In genomic region chr6:112231609-112232060, GRCh38 we compare ENCODE assay signal across 10 cellular contexts. TPM values are rescaled to one million over a fixed set of nuclear protein-coding genes. Genes with fewer than 3 reads are reported as not detected.
DNase-seq lines count a peak whose midpoint lies in the region; ATAC-seq and TF ChIP-seq lines count a peak whose summit lies in the region.
"Had no signal": no experiment of that assay in that cellular context is flagged by ENCODE, and none has a peak within 500 bp of the region (broad histone marks: within the 10 kb centered on the region; RNA-seq: fewer than 3 reads in every experiment).

No MANE protein-coding gene starts in this region.

- H3K9ac ChIP-seq in skeletal muscle tissue (ENCODE audit: low read depth in 1 of 3, low read length in 3 of 3), result no peak overlapping the region

- ATAC-seq in left lobe of liver (no peak), HG02884 (IDR thresholded peaks at IDR 0.05; ENCODE audit: unreplicated experiment) (no peak)
- ATAC-seq in activated CD4-positive, CD25-positive, alpha-beta regulatory T cell treated with anti-CD3 and anti-CD28 coated beads, Interleukin-2, amount 50 U/mL, for 24 hours, result no peak
- ATAC-seq: body of pancreas; stimulated activated naive B cell treated with anti-CD40 and anti-IgM and Interleukin-4, amounts not matched to agents 10 μg/mL and 1 μg/mL and 100 μg/mL, for 72 hours had no signal

- H3K36me3 ChIP-seq in HEK293 (ENCODE audit: control insufficient read depth in 2 of 2, insufficient read depth in 1 of 2, low read length in 2 of 2) (no peaks in the 10 kb centered on the region), skeletal muscle tissue (ENCODE audit: control insufficient read depth in 3 of 3, insufficient read depth in 3 of 3, low read length in 3 of 3) (no peaks in the 10 kb centered on the region)

- H3K27ac Mint-ChIP-seq in activated T-helper 2 cell treated with anti-CD3 and anti-CD28 coated beads, Interferon-gamma antibody, Interleukin-2, Interleukin-4, amounts not matched to agents 10 μg/mL and 5 μg/mL and 100 μg/mL, durations not matched to agents 14 hours and 24 hours and 36 hours, result no peak overlapping the region
- H3K27ac Mint-ChIP-seq: stimulated activated naive B cell treated with anti-CD40 and anti-IgM and Interleukin-4, amounts not matched to agents 10 μg/mL and 1 μg/mL and 100 μg/mL, for 72 hours had no signal

- H3K4me3 Mint-ChIP-seq in activated T-helper 2 cell treated with anti-CD3 and anti-CD28 coated beads, Interferon-gamma antibody, Interleukin-2, Interleukin-4, amounts not matched to agents 10 μg/mL and 5 μg/mL and 100 μg/mL, durations not matched to agents 14 hours and 24 hours and 36 hours (ENCODE audit: low read depth), result no peak overlapping the region
- H3K4me3 Mint-ChIP-seq: stimulated activated naive B cell treated with anti-CD40 and anti-IgM and Interleukin-4, amounts not matched to agents 10 μg/mL and 1 μg/mL and 100 μg/mL, for 72 hours had no signal

- intact Hi-C loops in activated T-helper 2 cell treated with anti-CD3 and anti-CD28 coated beads, Interferon-gamma antibody, Interleukin-2, Interleukin-4, amounts not matched to agents 10 μg/mL and 5 μg/mL and 100 μg/mL, durations not matched to agents 14 hours and 24 hours and 36 hours (cut with micrococcal nuclease), result no loop called here

- DNase-seq in NCI-H524 treated with DMSO at 0.1 percent for 48 hours (lab: John Stamatoyannopoulos, UW) (peak; percentile 76), fibroblast of mammary gland (ENCODE audit: low read depth) (peak; percentile 85), left lobe of liver (ENCODE audit: low spot score) (no peak)
- DNase-seq in activated T-helper 2 cell treated with anti-CD3 and anti-CD28 coated beads, Interferon-gamma antibody, Interleukin-2, Interleukin-4, amounts not matched to agents 10 μg/mL and 5 μg/mL and 100 μg/mL, durations not matched to agents 14 hours and 24 hours and 36 hours (ENCODE audit: low spot score), result no peak
- DNase-seq: body of pancreas; stimulated activated naive B cell treated with anti-CD40 and anti-IgM and Interleukin-4, amounts not matched to agents 10 μg/mL and 1 μg/mL and 100 μg/mL, for 72 hours had no signal

- H3K27me3 ChIP-seq in skeletal muscle tissue (ENCODE audit: control insufficient read depth in 3 of 3, insufficient read depth in 3 of 3, low read length in 3 of 3), result no peaks in the 10 kb centered on the region
- H3K27me3 ChIP-seq: body of pancreas had no signal

- peaks cover 55% of the 10 kb centered on the region for H3K27me3 Mint-ChIP-seq in activated T-helper 2 cell treated with anti-CD3 and anti-CD28 coated beads, Interferon-gamma antibody, Interleukin-2, Interleukin-4, amounts not matched to agents 10 μg/mL and 5 μg/mL and 100 μg/mL, durations not matched to agents 14 hours and 24 hours and 36 hours (ENCODE audit: low read depth)

- peak overlapping the region; percentile 65 for H3K27ac ChIP-seq in HEK293 (ENCODE audit: extremely low read depth, low read depth, low read length)
- peak overlapping the region; percentile 26 for H3K27ac ChIP-seq in skeletal muscle tissue (ENCODE audit: low read depth, low read length)
- H3K27ac ChIP-seq: body of pancreas had no signal

- TF ChIP-seq CTCF in HEK293 (tag by site-specific recombination; IDR thresholded peaks at IDR 0.05) (no peak), fibroblast of mammary gland (conservative IDR thresholded peaks at IDR 0.05; ENCODE audit: control insufficient read depth, insufficient read depth, low read depth, low read length) (no peak)

- H3K9me3 ChIP-seq in HEK293 (ENCODE audit: control insufficient read depth, insufficient read depth, low read depth, low read length) (no peaks in the 10 kb centered on the region), skeletal muscle tissue (ENCODE audit: control insufficient read depth in 3 of 3, low read length in 3 of 3) (no peaks in the 10 kb centered on the region)
- H3K9me3 ChIP-seq: body of pancreas had no signal

- H3K4me3 ChIP-seq in HEK293 (ENCODE audit: low read depth, low read length) (no peak overlapping the region), fibroblast of mammary gland (ENCODE audit: control insufficient read depth, low read depth, low read length) (no peak overlapping the region), skeletal muscle tissue (ENCODE audit: low read length in 3 of 3) (no peak overlapping the region)
- H3K4me3 ChIP-seq: body of pancreas had no signal

- CTCF ChIA-PET in HEK293 (lab: Yijun Ruan, JAX), result interaction anchor here (0.8 kb wide), 1 partner anchor 38 kb away, joined by 3 read pairs; no protein-coding TSS in a partner anchor

- peaks cover 38% of the 10 kb centered on the region for H3K4me1 ChIP-seq in HEK293 (ENCODE audit: control insufficient read depth, insufficient read depth, low read length)
- peaks cover 0 to 16% (median 8%) of the 10 kb centered on the region in 3 donors for H3K4me1 ChIP-seq in skeletal muscle tissue (ENCODE audit: control insufficient read depth in 3 of 3, insufficient read depth in 3 of 3, low read length in 3 of 3)

- no peaks in the 10 kb centered on the region for H3K9me3 Mint-ChIP-seq in activated T-helper 2 cell treated with anti-CD3 and anti-CD28 coated beads, Interferon-gamma antibody, Interleukin-2, Interleukin-4, amounts not matched to agents 10 μg/mL and 5 μg/mL and 100 μg/mL, durations not matched to agents 14 hours and 24 hours and 36 hours
- H3K9me3 Mint-ChIP-seq: stimulated activated naive B cell treated with anti-CD40 and anti-IgM and Interleukin-4, amounts not matched to agents 10 μg/mL and 1 μg/mL and 100 μg/mL, for 72 hours had no signal

- no peaks in the 10 kb centered on the region for H3K36me3 Mint-ChIP-seq in activated T-helper 2 cell treated with anti-CD3 and anti-CD28 coated beads, Interferon-gamma antibody, Interleukin-2, Interleukin-4, amounts not matched to agents 10 μg/mL and 5 μg/mL and 100 μg/mL, durations not matched to agents 14 hours and 24 hours and 36 hours (ENCODE audit: low read depth)
- H3K36me3 Mint-ChIP-seq: stimulated activated naive B cell treated with anti-CD40 and anti-IgM and Interleukin-4, amounts not matched to agents 10 μg/mL and 1 μg/mL and 100 μg/mL, for 72 hours had no signal

- POLR2A ChIA-PET in HEK293 (lab: Yijun Ruan, JAX), result interaction anchor here (3.5 to 4.8 kb wide), 2 partner anchors 14 to 22 kb away, joined by 22 to 32 read pairs; partner anchors contain the start of gene LAMA4

- peaks cover 18% of the 10 kb centered on the region for H3K4me1 Mint-ChIP-seq in activated T-helper 2 cell treated with anti-CD3 and anti-CD28 coated beads, Interferon-gamma antibody, Interleukin-2, Interleukin-4, amounts not matched to agents 10 μg/mL and 5 μg/mL and 100 μg/mL, durations not matched to agents 14 hours and 24 hours and 36 hours (ENCODE audit: low read depth)
- H3K4me1 Mint-ChIP-seq: stimulated activated naive B cell treated with anti-CD40 and anti-IgM and Interleukin-4, amounts not matched to agents 10 μg/mL and 1 μg/mL and 100 μg/mL, for 72 hours had no signal

TF ChIP-seq in HEK293, 187 proteins besides CTCF, POLR2A, EP300 and RAD21 (continues in another document):
- TF ChIP-seq ZNF76 (tag by site-specific recombination; IDR thresholded peaks at IDR 0.05; ENCODE audit: borderline replicate concordance, low read depth), result peak; percentile 67; the same call in 1 of the 2 replicates
- peak; percentile 73 for TF ChIP-seq ZNF2 (tag by site-specific recombination; IDR thresholded peaks at IDR 0.05)
- no peak for TF ChIP-seq ZNF624 (tag by site-specific recombination; IDR thresholded peaks at IDR 0.05)
- no peak for TF ChIP-seq ZBTB49 (tag by site-specific recombination; IDR thresholded peaks at IDR 0.05; ENCODE audit: low read depth)
- TF ChIP-seq ZIC2 (tag by site-specific recombination; IDR thresholded peaks at IDR 0.05), result peak; percentile 42; the same call in 1 of the 2 replicates
- TF ChIP-seq KLF10 (tag by site-specific recombination; IDR thresholded peaks at IDR 0.05), result peak; percentile 85
- no peak for TF ChIP-seq ZBTB10 (tag by site-specific recombination; IDR thresholded peaks at IDR 0.05)
- TF ChIP-seq HOXA7 (CRISPR knock-in tag; IDR thresholded peaks at IDR 0.05; ENCODE audit: borderline replicate concordance), result no peak

RNA-seq across cellular contexts. Expression of gene LAMA4, which starts 22.7 kb away (rescaled TPM):
- total RNA-seq in skeletal muscle tissue, result 248 TPM
- total RNA-seq in left lobe of liver, result 2.8 TPM
- not detected in 2 replicates for total RNA-seq in activated T-helper 2 cell treated with anti-CD3 and anti-CD28 coated beads, Interferon-gamma antibody, Interleukin-2, Interleukin-4, amounts not matched to agents 10 μg/mL and 5 μg/mL and 100 μg/mL, durations not matched to agents 14 hours and 24 hours and 36 hours

Comparison
In these comparisons a context has a peak if more than half of its experiments do, and no peak if none do; other contexts are left out.
1. DNase-seq: peak in NCI-H524 treated with DMSO at 0.1 percent for 48 hours (single experiment) and fibroblast of mammary gland (single experiment); none in left lobe of liver (single experiment) and activated T-helper 2 cell treated with anti-CD3 and anti-CD28 coated beads, Interferon-gamma antibody, Interleukin-2, Interleukin-4, amounts not matched to agents 10 μg/mL and 5 μg/mL and 100 μg/mL, durations not matched to agents 14 hours and 24 hours and 36 hours (single experiment).
2. RNA of gene LAMA4, which starts 22.7 kb away (total RNA-seq): 248 TPM in skeletal muscle tissue (single experiment); 2.8 TPM in left lobe of liver (single experiment) and not detected in activated T-helper 2 cell treated with anti-CD3 and anti-CD28 coated beads, Interferon-gamma antibody, Interleukin-2, Interleukin-4, amounts not matched to agents 10 μg/mL and 5 μg/mL and 100 μg/mL, durations not matched to agents 14 hours and 24 hours and 36 hours; every median in the first group is over 10 times any median in the second.